In genomic region chr2:200399046-200399445, GRCh38 we compare ENCODE assay signal across 13 cellular contexts.
DNase-seq lines count a peak whose midpoint lies in the region; ATAC-seq lines count a peak whose summit lies in the region.
"Had no signal": no experiment of that assay in that cellular context is flagged by ENCODE, and none has a peak within 500 bp of the region (broad histone marks: within the 10 kb centered on the region; RNA-seq: fewer than 3 reads in every experiment).

No MANE protein-coding gene starts in this region.

- H3K9me3 Mint-ChIP-seq in stimulated activated naive CD8-positive, alpha-beta T cell treated with anti-CD3 and anti-CD28 coated beads, Interleukin-15, amount 100 ng/mL, for 72 hours: no peaks in the 10 kb centered on the region

- ATAC-seq in stimulated activated naive CD8-positive, alpha-beta T cell treated with anti-CD3 and anti-CD28 coated beads, Interleukin-15, amount 100 ng/mL, for 72 hours: peak; percentile 57
- ATAC-seq in stimulated activated naive CD8-positive, alpha-beta T cell treated with anti-CD3 and anti-CD28 coated beads, Interleukin-15, Interleukin-2, amounts not matched to agents 100 U/mL and 50 U/mL, for 24 hours: no peak
- no peak for ATAC-seq in HG02610 (IDR thresholded peaks at IDR 0.05; ENCODE audit: unreplicated experiment)
- no peak for ATAC-seq in HG02642 (IDR thresholded peaks at IDR 0.05; ENCODE audit: poor library complexity, unreplicated experiment)

- no peaks in the 10 kb centered on the region for H3K27me3 Mint-ChIP-seq in stimulated activated naive CD8-positive, alpha-beta T cell treated with anti-CD3 and anti-CD28 coated beads, Interleukin-15, amount 100 ng/mL, for 72 hours

- DNase-seq in stimulated activated naive CD8-positive, alpha-beta T cell treated with anti-CD3 and anti-CD28 coated beads, Interleukin-15, amount 100 ng/mL, for 72 hours: no peak
- no peak for DNase-seq in stimulated activated naive CD8-positive, alpha-beta T cell treated with anti-CD3 and anti-CD28 coated beads, Interleukin-15, Interleukin-2, amounts not matched to agents 100 U/mL and 50 U/mL, for 24 hours
- peak; percentile 69 for DNase-seq in RPMI7951 (ENCODE audit: low read depth)
- peak; percentile 39 for DNase-seq in fibroblast of gingiva (ENCODE audit: low read depth)
- DNase-seq in NCI-H2107 (lab: John Stamatoyannopoulos, UW): no peak
- no peak for DNase-seq in amniotic stem cell (lab: John Stamatoyannopoulos, UW)
- DNase-seq: activated CD8-positive, alpha-beta memory T cell treated with anti-CD3 and anti-CD28 coated beads, Interleukin-2, amount 50 U/mL, for 4 hours; effector memory CD4-positive, alpha-beta T cell; mesendoderm; NCI-H526; SIG-M5 had no signal

- H3K4me3 Mint-ChIP-seq in stimulated activated naive CD8-positive, alpha-beta T cell treated with anti-CD3 and anti-CD28 coated beads, Interleukin-15, amount 100 ng/mL, for 72 hours: no peak overlapping the region

- H3K27ac Mint-ChIP-seq in stimulated activated naive CD8-positive, alpha-beta T cell treated with anti-CD3 and anti-CD28 coated beads, Interleukin-15, amount 100 ng/mL, for 72 hours: no peak overlapping the region

- H3K4me1 Mint-ChIP-seq in stimulated activated naive CD8-positive, alpha-beta T cell treated with anti-CD3 and anti-CD28 coated beads, Interleukin-15, amount 100 ng/mL, for 72 hours: peaks cover 6% of the 10 kb centered on the region

Comparison
In these comparisons a context has a peak if more than half of its experiments do, and no peak if none do; other contexts are left out.
1. DNase-seq: peak in RPMI7951 (single experiment) and fibroblast of gingiva (single experiment); none in stimulated activated naive CD8-positive, alpha-beta T cell treated with anti-CD3 and anti-CD28 coated beads, Interleukin-15, amount 100 ng/mL, for 72 hours (0 of 2), stimulated activated naive CD8-positive, alpha-beta T cell treated with anti-CD3 and anti-CD28 coated beads, Interleukin-15, Interleukin-2, amounts not matched to agents 100 U/mL and 50 U/mL, for 24 hours (single experiment), NCI-H2107 (single experiment) and amniotic stem cell (single experiment).